20 cellular contexts compared by ENCODE assay signal in the genomic region with DNA sequence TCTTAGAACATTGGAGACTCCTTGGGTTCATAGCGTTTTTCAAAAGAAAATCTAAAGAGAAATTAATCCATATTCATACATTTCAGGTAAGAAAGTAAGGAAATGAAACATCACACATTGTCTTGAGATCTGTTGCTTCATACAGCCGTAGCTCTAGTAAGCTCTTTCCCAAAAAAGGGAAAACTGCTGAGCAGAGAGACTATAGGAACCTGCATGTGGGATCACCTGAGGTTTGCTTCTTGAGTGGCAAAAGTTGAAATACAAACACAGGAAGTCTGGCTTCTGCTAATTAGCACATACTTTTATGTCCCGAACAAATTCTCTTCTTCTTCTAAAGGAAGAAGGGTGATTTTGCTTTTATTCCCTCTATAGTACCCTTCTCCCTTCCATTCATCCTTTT. TPM values are rescaled to one million over a fixed set of nuclear protein-coding genes. Genes with fewer than 3 reads are reported as not detected.
DNase-seq lines count a peak whose midpoint lies in the region; ATAC-seq and TF ChIP-seq lines count a peak whose summit lies in the region.
"Had no signal": no experiment of that assay in that cellular context is flagged by ENCODE, and none has a peak within 500 bp of the region (broad histone marks: within the 10 kb centered on the region; RNA-seq: fewer than 3 reads in every experiment).

No MANE protein-coding gene starts in this region.

- H4K12ac ChIP-seq in trophoblast cell (ENCODE audit: low read depth, low read length), result no peak overlapping the region

- H4K8ac ChIP-seq in trophoblast cell (ENCODE audit: low read depth, low read length), result no peak overlapping the region

- no peak for TF ChIP-seq CTCF in SK-N-SH (IDR thresholded peaks at IDR 0.05)
- no peak for TF ChIP-seq CTCF in OCI-LY1 (IDR thresholded peaks at IDR 0.05; ENCODE audit: low read length)
- TF ChIP-seq CTCF in endodermal cell (conservative IDR thresholded peaks at IDR 0.05), result no peak
- TF ChIP-seq CTCF in lower leg skin (IDR thresholded peaks at IDR 0.05), result no peak

- TF ChIP-seq RAD21 in SK-N-SH (IDR thresholded peaks at IDR 0.05; ENCODE audit: low read length), result no peak

- H3K4me3 Mint-ChIP-seq in endodermal cell, result no peak overlapping the region
- no peak overlapping the region for H3K4me3 Mint-ChIP-seq in activated T-helper 2 cell treated with anti-CD3 and anti-CD28 coated beads, Interferon-gamma antibody, Interleukin-2, Interleukin-4, amounts not matched to agents 10 μg/mL and 5 μg/mL and 100 μg/mL, durations not matched to agents 14 hours and 24 hours and 36 hours (ENCODE audit: low read depth)
- H3K4me3 Mint-ChIP-seq: activated B cell treated with CpG ODN at 0.5 μM for 24 hours; activated CD4-positive, alpha-beta memory T cell treated with anti-CD3 and anti-CD28 coated beads, Interleukin-2, amount 10 ng/mL, durations not matched to agents 7 days and 5 days had no signal

- no peak overlapping the region for H3K4ac ChIP-seq in trophoblast cell (ENCODE audit: low read depth, low read length)

- peaks cover 7% of the 10 kb centered on the region for H3K36me3 Mint-ChIP-seq in endodermal cell (ENCODE audit: low read depth)
- peaks cover 53% of the 10 kb centered on the region for H3K36me3 Mint-ChIP-seq in activated T-helper 2 cell treated with anti-CD3 and anti-CD28 coated beads, Interferon-gamma antibody, Interleukin-2, Interleukin-4, amounts not matched to agents 10 μg/mL and 5 μg/mL and 100 μg/mL, durations not matched to agents 14 hours and 24 hours and 36 hours (ENCODE audit: low read depth)

- H3K27ac Mint-ChIP-seq in endodermal cell, result peak overlapping the region; percentile 76
- no peak overlapping the region for H3K27ac Mint-ChIP-seq in activated T-helper 2 cell treated with anti-CD3 and anti-CD28 coated beads, Interferon-gamma antibody, Interleukin-2, Interleukin-4, amounts not matched to agents 10 μg/mL and 5 μg/mL and 100 μg/mL, durations not matched to agents 14 hours and 24 hours and 36 hours
- H3K27ac Mint-ChIP-seq: activated B cell treated with CpG ODN at 0.5 μM for 24 hours; activated CD4-positive, alpha-beta memory T cell treated with anti-CD3 and anti-CD28 coated beads, Interleukin-2, amount 10 ng/mL, durations not matched to agents 7 days and 5 days had no signal

- intact Hi-C loops in lower leg skin (cut with DNase I; ENCODE audit: low total_unique reads), result no loop called here
- intact Hi-C loops in activated T-helper 2 cell treated with anti-CD3 and anti-CD28 coated beads, Interferon-gamma antibody, Interleukin-2, Interleukin-4, amounts not matched to agents 10 μg/mL and 5 μg/mL and 100 μg/mL, durations not matched to agents 14 hours and 24 hours and 36 hours (cut with micrococcal nuclease), result no loop called here

- CTCF ChIA-PET in SK-N-SH (lab: Yijun Ruan, JAX), result no interaction called here

- H2BK5ac ChIP-seq in trophoblast cell (ENCODE audit: low read depth, low read length, poor library complexity), result peak overlapping the region; percentile 39

- H3K27me3 Mint-ChIP-seq in endodermal cell (ENCODE audit: insufficient read depth), result no peaks in the 10 kb centered on the region
- H3K27me3 Mint-ChIP-seq in activated T-helper 2 cell treated with anti-CD3 and anti-CD28 coated beads, Interferon-gamma antibody, Interleukin-2, Interleukin-4, amounts not matched to agents 10 μg/mL and 5 μg/mL and 100 μg/mL, durations not matched to agents 14 hours and 24 hours and 36 hours (ENCODE audit: low read depth), result no peaks in the 10 kb centered on the region
- H3K27me3 Mint-ChIP-seq: activated B cell treated with CpG ODN at 0.5 μM for 24 hours; activated CD4-positive, alpha-beta memory T cell treated with anti-CD3 and anti-CD28 coated beads, Interleukin-2, amount 10 ng/mL, durations not matched to agents 7 days and 5 days had no signal

- no peak overlapping the region for H4K91ac ChIP-seq in trophoblast cell (ENCODE audit: low read depth, low read length)

- H3K9me3 Mint-ChIP-seq in endodermal cell, result no peaks in the 10 kb centered on the region
- peaks cover 16% of the 10 kb centered on the region for H3K9me3 Mint-ChIP-seq in activated T-helper 2 cell treated with anti-CD3 and anti-CD28 coated beads, Interferon-gamma antibody, Interleukin-2, Interleukin-4, amounts not matched to agents 10 μg/mL and 5 μg/mL and 100 μg/mL, durations not matched to agents 14 hours and 24 hours and 36 hours
- H3K9me3 Mint-ChIP-seq: activated B cell treated with CpG ODN at 0.5 μM for 24 hours had no signal

- H2BK120ac ChIP-seq in trophoblast cell (ENCODE audit: insufficient read depth, low read length, poor library complexity), result no peak overlapping the region

- peak overlapping the region; percentile 57 for H3K14ac ChIP-seq in trophoblast cell (ENCODE audit: low read length)

- WGBS in SK-N-SH (ENCODE audit: low lambda C conversion rate), result 96% methylated on average over 3 of the region's 3 CpGs
- WGBS in endodermal cell (ENCODE audit: insufficient coverage in 1 of 2, insufficient read length in 1 of 2), 2 experiments, result 83 to 95% methylated on average over 2 to 3 of the region's 3 CpGs
- no CpG with 5 or more reads among the region's 3 CpGs for WGBS in trophoblast cell (ENCODE audit: extremely low coverage, insufficient coverage, insufficient read length)
- 79% methylated on average over 3 of the region's 3 CpGs for WGBS in lower leg skin, 2 donors

- H3K18ac ChIP-seq in trophoblast cell (ENCODE audit: low read length), result no peak overlapping the region

- H3K4me3 ChIP-seq in SK-N-SH (ENCODE audit: low read depth in 2 of 2, low read length in 1 of 2) (no peak overlapping the region), OCI-LY1 (ENCODE audit: low read depth, low read length, poor library complexity, severe bottlenecking) (no peak overlapping the region), endodermal cell (ENCODE audit: low read length) (no peak overlapping the region), trophoblast cell (ENCODE audit: low read depth, low read length) (no peak overlapping the region), lower leg skin (ENCODE audit: low read depth, poor library complexity, severe bottlenecking) (no peak overlapping the region)
- H3K4me3 ChIP-seq: K562 had no signal

- H3K9me2 ChIP-seq in SK-N-SH (no peaks in the 10 kb centered on the region), OCI-LY1 (ENCODE audit: low read depth, low read length) (no peaks in the 10 kb centered on the region)

- POLR2A ChIA-PET in SK-N-SH (lab: Yijun Ruan, JAX), result no interaction called here

- no peaks in the 10 kb centered on the region for H4K20me1 ChIP-seq in SK-N-SH (ENCODE audit: insufficient read depth)
- no peaks in the 10 kb centered on the region for H4K20me1 ChIP-seq in OCI-LY1 (ENCODE audit: insufficient read depth, low read length)

- peaks cover 2 to 31% of the 10 kb centered on the region in 2 experiments for H3K36me3 ChIP-seq in SK-N-SH (replicated peaks in 1 of 2; ENCODE audit: control insufficient read depth in 1 of 2, insufficient read depth in 2 of 2, low read length in 1 of 2)
- H3K36me3 ChIP-seq in OCI-LY1 (ENCODE audit: insufficient read depth, low read length), result peaks cover 6% of the 10 kb centered on the region
- H3K36me3 ChIP-seq in endodermal cell (ENCODE audit: control insufficient read depth, insufficient read depth, low read length), result peaks cover 9% of the 10 kb centered on the region
- peaks cover 0 to 2% of the 10 kb centered on the region in 2 experiments for H3K36me3 ChIP-seq in trophoblast cell (ENCODE audit: control insufficient read depth in 1 of 2, insufficient read depth in 2 of 2, low read length in 2 of 2)

- no peak overlapping the region for H2AK5ac ChIP-seq in trophoblast cell (ENCODE audit: low read length)

- peak overlapping the region; percentile 77 for H2BK12ac ChIP-seq in trophoblast cell (ENCODE audit: low read length)

- H3K4me1 Mint-ChIP-seq in endodermal cell, result peaks cover 12% of the 10 kb centered on the region
- peaks cover 4% of the 10 kb centered on the region for H3K4me1 Mint-ChIP-seq in activated T-helper 2 cell treated with anti-CD3 and anti-CD28 coated beads, Interferon-gamma antibody, Interleukin-2, Interleukin-4, amounts not matched to agents 10 μg/mL and 5 μg/mL and 100 μg/mL, durations not matched to agents 14 hours and 24 hours and 36 hours (ENCODE audit: low read depth)
- H3K4me1 Mint-ChIP-seq: activated CD4-positive, alpha-beta memory T cell treated with anti-CD3 and anti-CD28 coated beads, Interleukin-2, amount 10 ng/mL, durations not matched to agents 7 days and 5 days had no signal

- H3K79me1 ChIP-seq in trophoblast cell (ENCODE audit: low read length), result peaks cover 3% of the 10 kb centered on the region

- H3K4me1 ChIP-seq in SK-N-SH (ENCODE audit: control insufficient read depth in 1 of 2, insufficient read depth in 2 of 2, low read depth in 1 of 2, low read length in 1 of 2) (peaks cover 0 to 32% of the 10 kb centered on the region in 2 experiments; a peak in 3 of 4 replicates), OCI-LY1 (ENCODE audit: insufficient read depth, low read length, severe bottlenecking) (peaks cover 58% of the 10 kb centered on the region), endodermal cell (ENCODE audit: control insufficient read depth, insufficient read depth, low read length) (no peaks in the 10 kb centered on the region), trophoblast cell (ENCODE audit: control insufficient read depth in 1 of 2, insufficient read depth in 2 of 2, low read length in 2 of 2) (peaks cover 0 to 4% of the 10 kb centered on the region in 2 experiments)

- H3K79me2 ChIP-seq in SK-N-SH (ENCODE audit: insufficient read depth), result no peaks in the 10 kb centered on the region
- no peaks in the 10 kb centered on the region for H3K79me2 ChIP-seq in OCI-LY1 (ENCODE audit: insufficient read depth, low read length)
- H3K79me2 ChIP-seq in trophoblast cell (ENCODE audit: control insufficient read depth, insufficient read depth, low read length, poor library complexity), result no peaks in the 10 kb centered on the region

- H2AFZ ChIP-seq in SK-N-SH (ENCODE audit: low read depth) (no peak overlapping the region; the same call in 1 of the 2 replicates), OCI-LY1 (ENCODE audit: low read length) (no peak overlapping the region), trophoblast cell (ENCODE audit: insufficient read depth, low read length, poor library complexity) (no peak overlapping the region)

- no peak overlapping the region for H3K23ac ChIP-seq in trophoblast cell (ENCODE audit: low read length)

- H3K27me3 ChIP-seq in SK-N-SH (ENCODE audit: insufficient read depth) (no peaks in the 10 kb centered on the region), OCI-LY1 (ENCODE audit: insufficient read depth, low read length) (no peaks in the 10 kb centered on the region), endodermal cell (ENCODE audit: control insufficient read depth, insufficient read depth, low read length, poor library complexity, severe bottlenecking) (no peaks in the 10 kb centered on the region), trophoblast cell (ENCODE audit: insufficient read depth, low read length) (no peaks in the 10 kb centered on the region)

- no peak overlapping the region for H3K4me2 ChIP-seq in SK-N-SH
- H3K4me2 ChIP-seq in OCI-LY1 (ENCODE audit: low read length), result no peak overlapping the region
- H3K4me2 ChIP-seq in trophoblast cell (ENCODE audit: low read length), result no peak overlapping the region

- H3K9me3 ChIP-seq in SK-N-SH, result peaks cover 1% of the 10 kb centered on the region; the same call in 1 of the 2 replicates
- no peaks in the 10 kb centered on the region for H3K9me3 ChIP-seq in OCI-LY1 (ENCODE audit: low read length)
- no peaks in the 10 kb centered on the region for H3K9me3 ChIP-seq in endodermal cell (ENCODE audit: control insufficient read depth, low read length)
- H3K9me3 ChIP-seq in trophoblast cell (ENCODE audit: insufficient read depth, low read depth, low read length), result no peaks in the 10 kb centered on the region

- H3F3A ChIP-seq in SK-N-SH (replicated peaks; ENCODE audit: insufficient read depth) (peaks cover 33% of the 10 kb centered on the region), OCI-LY1 (ENCODE audit: insufficient read depth, low read length) (no peaks in the 10 kb centered on the region)

- peak overlapping the region in 1 of 2 experiments; percentile 93; a peak in 2 of 4 replicates for H3K27ac ChIP-seq in SK-N-SH (ENCODE audit: low read depth in 2 of 2, low read length in 1 of 2)
- H3K27ac ChIP-seq in OCI-LY1 (ENCODE audit: low read depth, low read length, poor library complexity, severe bottlenecking), result peak overlapping the region; percentile 20
- no peak overlapping the region for H3K27ac ChIP-seq in endodermal cell (ENCODE audit: low read depth, low read length)
- H3K27ac ChIP-seq in trophoblast cell (ENCODE audit: low read depth, low read length), result peak overlapping the region; percentile 57

- ATAC-seq in SK-N-SH treated with all-trans-retinoic acid at 6 μM for 48 hours (no peak), HG03025 (IDR thresholded peaks at IDR 0.05; ENCODE audit: low FRiP score, unreplicated experiment) (no peak)
- ATAC-seq: K562 had no signal

- DNase-seq in SK-N-SH (no peak), endodermal cell (no peak), trophoblast cell (no peak), lower leg skin (ENCODE audit: low spot score in 2 of 2) (no peak)
- no peak for DNase-seq in activated T-helper 2 cell treated with anti-CD3 and anti-CD28 coated beads, Interferon-gamma antibody, Interleukin-2, Interleukin-4, amounts not matched to agents 10 μg/mL and 5 μg/mL and 100 μg/mL, durations not matched to agents 14 hours and 24 hours and 36 hours (ENCODE audit: low spot score)
- DNase-seq: activated B cell treated with CpG ODN at 0.5 μM for 24 hours; activated CD4-positive, alpha-beta memory T cell treated with anti-CD3 and anti-CD28 coated beads, Interleukin-2, amount 10 ng/mL, durations not matched to agents 7 days and 5 days; activated naive CD4-positive, alpha-beta T cell treated with Interleukin-2 at 50 U/mL for 16 hours; activated T-cell treated with anti-CD3 and anti-CD28 coated beads for 4 hours; amniotic stem cell; NCI-H2171 treated with DMSO at 0.1 percent for 48 hours; NCI-H748 treated with DMSO at 0.1 percent for 48 hours; nucleus accumbens; stimulated activated CD4-positive, alpha-beta T cell treated with anti-CD3 and anti-CD28 coated beads, Interleukin-15, amount 100 ng/mL, for 24 hours; substantia nigra; T-helper 9 cell had no signal

- no peak for TF ChIP-seq EP300 in SK-N-SH (IDR thresholded peaks at IDR 0.05; ENCODE audit: borderline replicate concordance in 1 of 2, low read depth in 1 of 2, low read length in 1 of 2)

- no peak for TF ChIP-seq POLR2A in lower leg skin (IDR thresholded peaks at IDR 0.05)

- H3K9ac ChIP-seq in SK-N-SH (peak overlapping the region; percentile 72; the same call in 1 of the 2 replicates), OCI-LY1 (ENCODE audit: low read length) (no peak overlapping the region), endodermal cell (ENCODE audit: extremely low read depth, low read length, poor library complexity, severe bottlenecking) (no peak overlapping the region), trophoblast cell (ENCODE audit: low read length) (no peak overlapping the region)

RNA-seq across cellular contexts. Expression of a gene that starts 57.7 kb away (rescaled TPM):
- polyA plus RNA-seq in SK-N-SH (2012; rRNA removed), result 11.0 and 13.0 TPM in 2 replicates
- 18.3 and 28.8 TPM in 2 replicates for polyA plus RNA-seq in SK-N-SH (2012; cell fraction: cytosol; rRNA removed)
- polyA plus RNA-seq in SK-N-SH (2012; cell fraction: nucleus; rRNA removed), result 3.5 and 6.7 TPM in 2 replicates
- total RNA-seq in endodermal cell (10 to 100 TPM; 31.7 to 46.4 TPM), lower leg skin (10 to 100 TPM; 12.8 to 28.2 (median 17.2) TPM)
- 31.7 TPM for polyA plus RNA-seq in endodermal cell (2013, experiment 1 of 2)
- polyA plus RNA-seq in endodermal cell (2013, experiment 2 of 2), result 33.2 TPM
- polyA plus RNA-seq in trophoblast cell (2013), result 42.8 and 43.0 TPM in 2 replicates
- total RNA-seq in activated T-helper 2 cell treated with anti-CD3 and anti-CD28 coated beads, Interferon-gamma antibody, Interleukin-2, Interleukin-4, amounts not matched to agents 10 μg/mL and 5 μg/mL and 100 μg/mL, durations not matched to agents 14 hours and 24 hours and 36 hours, result 50.6 and 60.3 TPM in 2 replicates
